Comparison of ENCODE assay signal across 13 cellular contexts in genomic region chr12:50520345-50520744, GRCh38. TPM values are rescaled to one million over a fixed set of nuclear protein-coding genes. Genes with fewer than 3 reads are reported as not detected.
DNase-seq lines count a peak whose midpoint lies in the region; ATAC-seq and TF ChIP-seq lines count a peak whose summit lies in the region.
"Had no signal": no experiment of that assay in that cellular context is flagged by ENCODE, and none has a peak within 500 bp of the region (broad histone marks: within the 10 kb centered on the region; RNA-seq: fewer than 3 reads in every experiment).

No MANE protein-coding gene starts in this region.

- no peak overlapping the region for H3K4me3 Mint-ChIP-seq in T-helper 17 cell

- peaks cover 15% of the 10 kb centered on the region for H3F3A ChIP-seq in DOHH2 (ENCODE audit: control insufficient read depth, insufficient read depth)

- TF ChIP-seq EP300 in sigmoid colon (IDR thresholded peaks at IDR 0.05): no peak

- H4K20me1 ChIP-seq in DOHH2 (ENCODE audit: control insufficient read depth, insufficient read depth, low read depth, low read length) (0 out of 2 replicates have a peak, but pooled peaks cover 3% of the 10 kb centered on the region), OCI-LY7 (ENCODE audit: insufficient read depth, low read length) (no peaks in the 10 kb centered on the region)

- DNase-seq in OCI-LY7 (ENCODE audit: low spot score): no peak
- DNase-seq in dorsolateral prefrontal cortex: no peak
- DNase-seq in sigmoid colon: no peak
- no peak for DNase-seq in T-helper 17 cell
- no peak for DNase-seq in NCI-H146 (lab: John Stamatoyannopoulos, UW)
- no peak for DNase-seq in GM19240 (ENCODE audit: insufficient read length, low spot score)
- DNase-seq: mucosa of descending colon, NCI-H226, WERI-Rb-1 had no signal

- H3K9me3 ChIP-seq in DOHH2 (ENCODE audit: control insufficient read depth, insufficient read depth, low read length): no peaks in the 10 kb centered on the region
- peaks cover 6% of the 10 kb centered on the region; the same call in 1 of the 2 replicates for H3K9me3 ChIP-seq in OCI-LY7 (ENCODE audit: low read length)
- no peaks in the 10 kb centered on the region for H3K9me3 ChIP-seq in sigmoid colon
- no peaks in the 10 kb centered on the region for H3K9me3 ChIP-seq in T-helper 17 cell (ENCODE audit: control insufficient read depth, low read length, poor library complexity, severe bottlenecking)
- H3K9me3 ChIP-seq: mucosa of descending colon had no signal

- peaks cover 42% of the 10 kb centered on the region for H3K4me1 ChIP-seq in DOHH2 (ENCODE audit: control insufficient read depth, low read length)
- H3K4me1 ChIP-seq in OCI-LY7 (ENCODE audit: insufficient read depth, low read length, poor library complexity, severe bottlenecking): peaks cover 36% of the 10 kb centered on the region
- H3K4me1 ChIP-seq in sigmoid colon: peaks cover 0 to 44% (median 26%) of the 10 kb centered on the region in 4 donors

- CTCF ChIA-PET in OCI-LY7 (lab: Charles Lee; ENCODE audit: unreplicated experiment): no interaction called here

- H2AFZ ChIP-seq in OCI-LY7 (ENCODE audit: low read length): no peak overlapping the region

- TF ChIP-seq POLR2A in sigmoid colon (IDR thresholded peaks at IDR 0.05): no peak

- intact Hi-C loops in OCI-LY7 (cut with micrococcal nuclease; ENCODE audit: unreplicated experiment) (no loop called here), dorsolateral prefrontal cortex (cut with DNase I) (no loop called here), sigmoid colon (cut with DNase I) (no loop called here)

- POLR2A ChIA-PET in OCI-LY7 (lab: Charles Lee): interaction anchor here (0.5 to 2.2 kb wide), 5 partner anchors 15 to 1603 kb away, joined by 3 to 10 read pairs (median 3); partner anchors contain the start of genes ATF1 and DIP2B

- WGBS in sigmoid colon, 2 donors: 27 to 65% methylated on average over 1 of the region's 1 CpG

- no peak overlapping the region for H3K27ac Mint-ChIP-seq in T-helper 17 cell

- H3K27me3 Mint-ChIP-seq in T-helper 17 cell: no peaks in the 10 kb centered on the region

- no peak for ATAC-seq in T-helper 17 cell
- no peak for ATAC-seq in GM19351 (IDR thresholded peaks at IDR 0.05; ENCODE audit: unreplicated experiment)
- ATAC-seq: mucosa of descending colon had no signal

- BruUV-seq in OCI-LY7 (replicated peaks; lab: Mats Ljungman, UMichigan): no TSS peak

- H3K27me3 ChIP-seq in DOHH2 (ENCODE audit: control insufficient read depth, low read length) (no peaks in the 10 kb centered on the region), dorsolateral prefrontal cortex (no peaks in the 10 kb centered on the region), sigmoid colon (no peaks in the 10 kb centered on the region)

- H3K4me3 ChIP-seq in DOHH2 (ENCODE audit: low read length) (peak overlapping the region; percentile 26; the same call in 1 of the 2 replicates), OCI-LY7 (ENCODE audit: low read depth, low read length, poor library complexity, severe bottlenecking) (no peak overlapping the region), dorsolateral prefrontal cortex (no peak overlapping the region), sigmoid colon (no peak overlapping the region)
- H3K4me3 ChIP-seq: mucosa of descending colon, smooth muscle cell had no signal

- peak overlapping the region; percentile 49 for H3K4me2 ChIP-seq in DOHH2 (ENCODE audit: low read length)
- peak overlapping the region; percentile 14; the same call in 1 of the 2 replicates for H3K4me2 ChIP-seq in OCI-LY7 (ENCODE audit: low read length)
- H3K4me2 ChIP-seq: smooth muscle cell had no signal

- peaks cover 31% of the 10 kb centered on the region for H3K4me1 Mint-ChIP-seq in T-helper 17 cell

- H3K79me2 ChIP-seq in DOHH2 (ENCODE audit: control insufficient read depth, low read length): peaks cover 52% of the 10 kb centered on the region
- H3K79me2 ChIP-seq in OCI-LY7 (ENCODE audit: insufficient read depth, low read depth, low read length): peaks cover 54% of the 10 kb centered on the region; the same call in 1 of the 2 replicates

- TF ChIP-seq CTCF in DOHH2 (IDR thresholded peaks at IDR 0.05; ENCODE audit: low read depth, low read length, poor library complexity, severe bottlenecking) (no peak), OCI-LY7 (conservative IDR thresholded peaks at IDR 0.05; ENCODE audit: low read length) (no peak), dorsolateral prefrontal cortex (IDR thresholded peaks at IDR 0.05 in 54 of 56, conservative IDR thresholded peaks at IDR 0.05 in 2 of 56; ENCODE audit: low read depth in 1 of 56, partially characterized antibody in 56 of 56) (no peak), sigmoid colon (IDR thresholded peaks at IDR 0.05) (no peak)

- H3K27ac ChIP-seq in DOHH2 (ENCODE audit: low read depth, low read length): peak overlapping the region; percentile 51
- H3K27ac ChIP-seq in OCI-LY7 (ENCODE audit: low read depth, low read length, poor library complexity, severe bottlenecking): peak overlapping the region; percentile 17
- H3K27ac ChIP-seq in dorsolateral prefrontal cortex: peak overlapping the region in 56 of 59 donors; percentile 2 to 80 (median 56)
- peak overlapping the region; percentile 60 to 83 (median 72) for H3K27ac ChIP-seq in sigmoid colon
- H3K27ac ChIP-seq: RWPE1, WERI-Rb-1 had no signal

- no peaks in the 10 kb centered on the region for H3K36me3 Mint-ChIP-seq in T-helper 17 cell (ENCODE audit: low read depth)

- H3K9me2 ChIP-seq in DOHH2 (replicated peaks; ENCODE audit: control insufficient read depth, low read length): no peaks in the 10 kb centered on the region
- no peaks in the 10 kb centered on the region for H3K9me2 ChIP-seq in OCI-LY7 (ENCODE audit: insufficient read depth, low read length)

- H3K36me3 ChIP-seq in DOHH2 (ENCODE audit: control insufficient read depth, low read length) (no peaks in the 10 kb centered on the region; the same call in 1 of the 2 replicates), OCI-LY7 (ENCODE audit: insufficient read depth, low read length) (peaks cover 26% of the 10 kb centered on the region), sigmoid colon (no peaks in the 10 kb centered on the region)
- H3K36me3 ChIP-seq: WERI-Rb-1 had no signal

RNA-seq across cellular contexts. Expression of gene DIP2B, which starts 15.6 kb away (rescaled TPM):
- total RNA-seq in OCI-LY7 (2014; rRNA removed; shearing (Covaris generic)): 17.0 TPM in 2 replicates
- total RNA-seq in OCI-LY7 (2022) (22.3 and 24.1 TPM in 2 replicates), dorsolateral prefrontal cortex (100 to 1,000 TPM in 28 of 120 experiments, 10 to 100 TPM in 92; 46.7 to 192 (median 81.6) TPM), sigmoid colon (10 to 100 TPM; 16.4 to 28.0 (median 22.0) TPM), T-helper 17 cell (10 to 100 TPM; 22.8 to 31.0 TPM)
- 10 to 100 TPM in 1 of 3 donors, 1 to 10 TPM in 2; 7.2 to 13.1 (median 9.0) TPM for polyA plus RNA-seq in sigmoid colon

Comparison
In these comparisons a context has a peak if more than half of its experiments do, and no peak if none do; other contexts are left out.
1. H3K27ac ChIP-seq: peak in every context shown above with its lines; median percentile 72 in sigmoid colon; 56 in dorsolateral prefrontal cortex; 51 in DOHH2; 17 in OCI-LY7.